Comparison of ENCODE assay signal across 10 cellular contexts in the genomic region with DNA sequence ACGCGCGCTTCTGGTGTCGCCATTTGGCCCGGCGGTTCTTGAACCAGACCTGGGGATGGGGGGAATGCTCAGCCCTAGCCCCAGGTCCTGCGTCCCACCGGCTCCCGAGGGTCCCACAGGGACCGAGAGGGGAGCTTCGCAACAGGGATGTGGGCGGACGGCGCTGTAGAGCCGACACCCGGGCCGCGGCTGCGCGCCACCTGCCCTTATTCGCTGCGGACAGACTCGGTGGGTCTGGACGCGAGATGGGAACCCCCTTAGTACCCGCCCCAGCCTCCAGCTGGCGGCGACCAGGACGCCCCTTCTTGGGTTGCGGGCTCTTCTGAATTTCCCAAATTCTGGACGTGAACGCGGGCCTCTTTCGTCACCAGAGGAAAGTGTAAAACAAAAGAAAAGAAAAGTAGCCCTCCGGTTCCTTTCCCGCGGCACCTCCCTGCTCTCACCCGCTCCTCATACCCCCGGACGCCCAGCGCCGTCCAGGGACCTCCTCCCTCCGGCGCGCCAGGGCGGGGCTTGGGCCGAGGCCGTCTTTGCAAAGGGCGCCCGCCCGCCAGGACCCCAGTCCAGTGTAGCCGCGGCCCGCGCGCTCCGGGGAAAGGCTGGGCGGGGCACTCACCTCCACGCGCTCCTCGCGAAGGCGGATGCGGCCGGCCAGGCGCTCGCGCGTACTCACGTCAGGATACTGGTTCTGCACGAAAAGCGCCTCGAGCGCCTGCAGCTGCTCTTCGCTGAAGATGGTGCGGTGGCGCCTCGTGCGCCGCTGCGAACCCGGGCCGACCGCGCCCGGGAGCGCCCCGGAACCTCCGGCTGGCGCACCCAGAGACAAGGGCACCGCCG. TPM values are rescaled to one million over a fixed set of nuclear protein-coding genes. Genes with fewer than 3 reads are reported as not detected.
DNase-seq lines count a peak whose midpoint lies in the region; ATAC-seq and TF ChIP-seq lines count a peak whose summit lies in the region.
"Had no signal": no experiment of that assay in that cellular context is flagged by ENCODE, and none has a peak within 500 bp of the region (broad histone marks: within the 10 kb centered on the region; RNA-seq: fewer than 3 reads in every experiment).

No MANE protein-coding gene starts in this region.

- H3K36me3 ChIP-seq in heart right ventricle (no peaks in the 10 kb centered on the region), right atrium auricular region (no peaks in the 10 kb centered on the region)

- no peak overlapping the region for H3K27ac Mint-ChIP-seq in activated naive CD8-positive, alpha-beta T cell treated with anti-CD3 and anti-CD28 coated beads for 36 hours
- H3K27ac Mint-ChIP-seq in naive B cell, result peak overlapping the region in 1 of 6 donors; percentile 20

- no peaks in the 10 kb centered on the region for H3K36me3 Mint-ChIP-seq in activated naive CD8-positive, alpha-beta T cell treated with anti-CD3 and anti-CD28 coated beads for 36 hours
- H3K36me3 Mint-ChIP-seq in naive B cell, result peaks cover 4 to 21% of the 10 kb centered on the region in 2 donors

- H3K4me1 ChIP-seq in heart right ventricle, result peaks cover 0 to 13% (median 8%) of the 10 kb centered on the region in 9 donors
- peaks cover 0 to 9% of the 10 kb centered on the region in 2 donors for H3K4me1 ChIP-seq in right atrium auricular region

- H3K27me3 Mint-ChIP-seq in activated naive CD8-positive, alpha-beta T cell treated with anti-CD3 and anti-CD28 coated beads for 36 hours, result peaks cover 61% of the 10 kb centered on the region
- H3K27me3 Mint-ChIP-seq in naive B cell, result peaks cover 43 to 66% (median 51%) of the 10 kb centered on the region in 3 donors

- peak overlapping the region in 9 of 10 donors; percentile 7 to 44 (median 22) for H3K4me3 ChIP-seq in heart right ventricle
- peak overlapping the region in 1 of 2 donors; percentile 41 for H3K4me3 ChIP-seq in right atrium auricular region

- peaks cover 37 to 69% (median 59%) of the 10 kb centered on the region in 7 donors for H3K27me3 ChIP-seq in heart right ventricle
- H3K27me3 ChIP-seq in right atrium auricular region, result peaks cover 4 to 19% of the 10 kb centered on the region in 2 donors

- ATAC-seq in heart right ventricle (no peak), naive B cell (ENCODE audit: low read depth in 2 of 2) (peak; percentile 25 to 27), HG03571 (IDR thresholded peaks at IDR 0.05; ENCODE audit: unreplicated experiment) (no peak)

- 1% methylated on average over 92 of the region's 92 CpGs for WGBS in heart right ventricle, 2 donors

- no peak for TF ChIP-seq CTCF in heart right ventricle (IDR thresholded peaks at IDR 0.05)
- TF ChIP-seq CTCF in right atrium auricular region (IDR thresholded peaks at IDR 0.05), result no peak

- no peak for DNase-seq in heart right ventricle
- no peak for DNase-seq in right atrium auricular region (ENCODE audit: low spot score)
- DNase-seq in activated naive CD8-positive, alpha-beta T cell treated with anti-CD3 and anti-CD28 coated beads for 36 hours, result peak; percentile 59
- DNase-seq in naive B cell, result peak; percentile 46
- DNase-seq in HT-29 (ENCODE audit: low spot score), result no peak
- DNase-seq in GOT3 (lab: John Stamatoyannopoulos, UW), result no peak
- DNase-seq in caudate nucleus (lab: John Stamatoyannopoulos, UW), result no peak
- DNase-seq: GF-D8 had no signal

- no peaks in the 10 kb centered on the region for H3K9me3 Mint-ChIP-seq in activated naive CD8-positive, alpha-beta T cell treated with anti-CD3 and anti-CD28 coated beads for 36 hours
- peaks cover 0 to 11% (median 5%) of the 10 kb centered on the region in 7 donors for H3K9me3 Mint-ChIP-seq in naive B cell

- H3K4me3 Mint-ChIP-seq in activated naive CD8-positive, alpha-beta T cell treated with anti-CD3 and anti-CD28 coated beads for 36 hours, result peak overlapping the region; percentile 35
- H3K4me3 Mint-ChIP-seq in naive B cell, result peak overlapping the region in 7 of 8 donors; percentile 8 to 86 (median 59)

- intact Hi-C loops in heart right ventricle (cut with DNase I), result loop anchor here in 5 of 10 donors (5.0 to 10.0 kb wide), 4 partner anchors 326 to 486 kb away; a partner anchor contains a TSS

- peaks cover 5% of the 10 kb centered on the region for H3K4me1 Mint-ChIP-seq in activated naive CD8-positive, alpha-beta T cell treated with anti-CD3 and anti-CD28 coated beads for 36 hours
- H3K4me1 Mint-ChIP-seq in naive B cell, result peaks cover 12 to 24% (median 13%) of the 10 kb centered on the region in 3 donors

- H3K9me3 ChIP-seq in heart right ventricle (no peaks in the 10 kb centered on the region), right atrium auricular region (no peaks in the 10 kb centered on the region)

- H3K27ac ChIP-seq in heart right ventricle (no peak overlapping the region), right atrium auricular region (no peak overlapping the region), caudate nucleus (ENCODE audit: low read depth, low read length) (no peak overlapping the region)

RNA-seq across cellular contexts. Expression of a gene that starts 0.8 kb away (rescaled TPM):
- not detected for total RNA-seq in heart right ventricle
- not detected for polyA plus RNA-seq in heart right ventricle
- not detected for total RNA-seq in right atrium auricular region
- total RNA-seq in activated naive CD8-positive, alpha-beta T cell treated with anti-CD3 and anti-CD28 coated beads for 36 hours, result not detected
- polyA plus RNA-seq in naive B cell (ENCODE audit: low read depth in 6 of 6), result not detected
- total RNA-seq in HT-29 (2014; rRNA removed; shearing (Covaris generic)), result not detected in 2 replicates
- total RNA-seq: epithelial cell of proximal tubule had no signal

RNA-seq across cellular contexts. Expression of a gene that starts 4.8 kb away (rescaled TPM):
- total RNA-seq in heart right ventricle, result 10 to 100 TPM in 3 of 10 donors, 1 to 10 TPM in 7; 7.5 to 11.5 (median 9.2) TPM
- polyA plus RNA-seq in heart right ventricle, result 10 to 100 TPM; 12.4 to 14.3 TPM
- total RNA-seq in right atrium auricular region, result 10 to 100 TPM in 1 of 2 donors, 1 to 10 TPM in 1; 8.5 to 12.0 TPM
- 10 to 100 TPM; 16.8 to 18.0 TPM for total RNA-seq in activated naive CD8-positive, alpha-beta T cell treated with anti-CD3 and anti-CD28 coated beads for 36 hours
- 10 to 100 TPM in 1 of 6 donors, 1 to 10 TPM in 5; 5.2 to 10.2 (median 8.3) TPM for polyA plus RNA-seq in naive B cell (ENCODE audit: low read depth in 6 of 6)
- 18.1 and 23.4 TPM in 2 replicates for total RNA-seq in HT-29 (2014; rRNA removed; shearing (Covaris generic))

RNA-seq across cellular contexts. Expression of a gene that starts 18.2 kb away (rescaled TPM):
- total RNA-seq in heart right ventricle (under 1 TPM in 1 of 10 donors, not detected in 9; 0.19 TPM), right atrium auricular region (not detected)
- polyA plus RNA-seq in heart right ventricle (under 1 TPM; 0.14 to 0.37 TPM), naive B cell (ENCODE audit: low read depth in 6 of 6) (not detected)
- total RNA-seq in activated naive CD8-positive, alpha-beta T cell treated with anti-CD3 and anti-CD28 coated beads for 36 hours, result not detected
- total RNA-seq in HT-29 (2014; rRNA removed; shearing (Covaris generic)), result not detected in 2 replicates
- total RNA-seq: epithelial cell of proximal tubule had no signal

RNA-seq across cellular contexts. Expression of a gene that starts 27.1 kb away (rescaled TPM):
- total RNA-seq in heart right ventricle, result 10 to 100 TPM; 27.0 to 58.0 (median 42.2) TPM
- 10 to 100 TPM; 17.0 to 28.5 TPM for polyA plus RNA-seq in heart right ventricle
- 10 to 100 TPM; 32.8 to 48.1 TPM for total RNA-seq in right atrium auricular region
- total RNA-seq in activated naive CD8-positive, alpha-beta T cell treated with anti-CD3 and anti-CD28 coated beads for 36 hours, result 10 to 100 TPM; 20.5 to 22.2 TPM
- polyA plus RNA-seq in naive B cell (ENCODE audit: low read depth in 6 of 6), result 10 to 100 TPM; 27.4 to 50.6 (median 32.8) TPM
- total RNA-seq in HT-29 (2014; rRNA removed; shearing (Covaris generic)), result 105 and 114 TPM in 2 replicates

RNA-seq across cellular contexts. Expression of a gene that starts 29.3 kb away (rescaled TPM):
- 10 to 100 TPM; 14.8 to 29.1 (median 19.9) TPM for total RNA-seq in heart right ventricle
- polyA plus RNA-seq in heart right ventricle, result 10 to 100 TPM; 23.1 to 31.9 TPM
- total RNA-seq in right atrium auricular region, result 10 to 100 TPM; 12.7 to 27.6 TPM
- 10 to 100 TPM; 47.9 to 53.8 TPM for total RNA-seq in activated naive CD8-positive, alpha-beta T cell treated with anti-CD3 and anti-CD28 coated beads for 36 hours
- 10 to 100 TPM; 63.5 to 88.8 (median 72.4) TPM for polyA plus RNA-seq in naive B cell (ENCODE audit: low read depth in 6 of 6)
- 462 and 466 TPM in 2 replicates for total RNA-seq in HT-29 (2014; rRNA removed; shearing (Covaris generic))

Comparison
In these comparisons a context has a peak if more than half of its experiments do, and no peak if none do; other contexts are left out.
1. ATAC-seq: peak in naive B cell (2 of 2); none in heart right ventricle (0 of 8) and HG03571 (single experiment).
2. DNase-seq: peak in activated naive CD8-positive, alpha-beta T cell treated with anti-CD3 and anti-CD28 coated beads for 36 hours (single experiment) and naive B cell (single experiment); none in heart right ventricle (0 of 2), right atrium auricular region (single experiment), HT-29 (single experiment), GOT3 (single experiment) and caudate nucleus (0 of 61).